Comparison of ENCODE assay signal across 8 cellular contexts in the genomic region with DNA sequence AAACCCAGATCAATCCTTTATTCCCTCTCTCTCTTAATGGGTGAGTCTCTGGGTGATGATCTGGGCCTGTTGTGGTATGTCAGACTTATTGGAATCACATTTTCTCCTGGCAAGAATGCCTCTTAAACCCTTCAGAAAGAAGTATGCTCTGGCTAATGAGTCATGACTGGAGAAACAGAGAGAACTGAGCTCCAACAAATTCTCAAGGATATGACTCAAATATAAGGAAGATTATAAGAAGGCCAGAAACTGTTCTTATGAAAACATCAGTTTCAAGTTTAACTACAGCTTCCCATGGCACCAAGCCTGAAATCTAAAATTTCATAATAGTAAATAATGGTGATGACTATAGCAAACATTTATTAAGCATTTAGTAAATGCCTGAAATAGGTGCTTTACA.
DNase-seq lines count a peak whose midpoint lies in the region; ATAC-seq, FAIRE-seq and TF ChIP-seq lines count a peak whose summit lies in the region.

No MANE protein-coding gene starts in this region.

- TF ChIP-seq RAD21 in HepG2 (CRISPR knock-in tag; IDR thresholded peaks at IDR 0.05) = no peak

- CTCF ChIA-PET in HepG2 (lab: Yijun Ruan, JAX; ENCODE audit: low intra/inter-chr PET ratio, low total read pairs) = no interaction called here

- H3K79me2 ChIP-seq in HepG2 (ENCODE audit: insufficient read depth, low read length) = no peaks in the 10 kb centered on the region

- TF ChIP-seq CTCF in right lobe of liver (IDR thresholded peaks at IDR 0.05) (no peak), HepG2 (CRISPR knock-in tag; IDR thresholded peaks at IDR 0.05) (no peak)

- H3K9ac ChIP-seq in HepG2 (ENCODE audit: insufficient read depth, low read depth, low read length) = no peak overlapping the region

- H3K9me3 ChIP-seq in right lobe of liver (no peaks in the 10 kb centered on the region), HepG2 (ENCODE audit: low read length) (no peaks in the 10 kb centered on the region)

- intact Hi-C loops in right lobe of liver (cut with DNase I) (no loop called here), HepG2 (cut with micrococcal nuclease; ENCODE audit: unreplicated experiment) (no loop called here)

- DNase-seq in right lobe of liver = no peak
- DNase-seq in HepG2 (ENCODE audit: low spot score) = no peak
- DNase-seq in dermis blood vessel endothelial cell = peak; percentile 87
- DNase-seq in medulla oblongata (ENCODE audit: extremely low spot score) = peak; percentile 23
- no peak for DNase-seq in ecto neural progenitor cell (ENCODE audit: low spot score)
- DNase-seq in iPS-NIHi11 (ENCODE audit: low spot score) = no peak

- no peaks in the 10 kb centered on the region for H4K20me1 ChIP-seq in HepG2 (ENCODE audit: insufficient read depth, low read length)

- H3K36me3 ChIP-seq in right lobe of liver (no peaks in the 10 kb centered on the region), HepG2 (replicated peaks in 1 of 2; ENCODE audit: control insufficient read depth in 1 of 2, insufficient read depth in 2 of 2, low read length in 2 of 2) (no peaks in the 10 kb centered on the region)

- H3K27ac ChIP-seq in right lobe of liver = peak overlapping the region in 1 of 3 donors; percentile 47
- no peak overlapping the region for H3K27ac ChIP-seq in HepG2 (ENCODE audit: extremely low read length, insufficient read depth, low read length)

- FAIRE-seq in HepG2 (lab: Jason Lieb, UNC) = no peak

- H3K4me3 ChIP-seq in right lobe of liver (no peak overlapping the region), HepG2 (replicated peaks in 1 of 3; ENCODE audit: insufficient read depth in 1 of 3, low read depth in 2 of 3, low read length in 3 of 3) (no peak overlapping the region)

- POLR2A ChIA-PET in HepG2 (lab: Yijun Ruan, JAX) = no interaction called here

- no peak overlapping the region for H3K4me2 ChIP-seq in HepG2 (ENCODE audit: low read depth, low read length)

- no peaks in the 10 kb centered on the region for H3K4me1 ChIP-seq in right lobe of liver
- no peaks in the 10 kb centered on the region for H3K4me1 ChIP-seq in HepG2 (ENCODE audit: insufficient read depth, low read length)

- ATAC-seq in right lobe of liver (peak in 3 of 4 donors; percentile 37 to 67 (median 51)), HepG2 (no peak), GM18858 (IDR thresholded peaks at IDR 0.05; ENCODE audit: unreplicated experiment) (no peak), GM21786 (IDR thresholded peaks at IDR 0.05; ENCODE audit: unreplicated experiment) (no peak)

- in situ Hi-C loops in HepG2 (cut with HindIII; ENCODE audit: extremely low pct_ligation_motif_present, low pct_unique_long_range_greater_than_20kb) = no loop called here

- no peaks in the 10 kb centered on the region for H3K27me3 ChIP-seq in right lobe of liver
- no peaks in the 10 kb centered on the region for H3K27me3 ChIP-seq in HepG2 (ENCODE audit: control insufficient read depth in 1 of 2, insufficient read depth in 2 of 2, low read length in 2 of 2)

- TF ChIP-seq EP300 in HepG2 (IDR thresholded peaks at IDR 0.05; ENCODE audit: low read depth in 2 of 2, low read length in 2 of 2) (no peak), HepG2 (CRISPR knock-in tag; IDR thresholded peaks at IDR 0.05; ENCODE audit: borderline replicate concordance) (no peak)

- BruUV-seq in HepG2 (replicated peaks; lab: Mats Ljungman, UMichigan) = no TSS peak

- no peak overlapping the region for H2AFZ ChIP-seq in HepG2 (ENCODE audit: low read length)

- no peak for TF ChIP-seq POLR2A in right lobe of liver (IDR thresholded peaks at IDR 0.05)
- no peak for TF ChIP-seq POLR2A in HepG2 (IDR thresholded peaks at IDR 0.05; ENCODE audit: insufficient read depth in 1 of 2, low read depth in 2 of 2, low read length in 2 of 2)

TF ChIP-seq in HepG2, 621 proteins besides CTCF, POLR2A, EP300 and RAD21 (continues in another document):
- TF ChIP-seq RFX1 (IDR thresholded peaks at IDR 0.05) = no peak
- no peak for TF ChIP-seq HOXA9 (CRISPR knock-in tag; IDR thresholded peaks at IDR 0.05; ENCODE audit: borderline replicate concordance)
- no peak for TF ChIP-seq SIN3A (IDR thresholded peaks at IDR 0.05; ENCODE audit: borderline replicate concordance, low read depth, low read length)
- TF ChIP-seq SCMH1 (CRISPR knock-in tag; IDR thresholded peaks at IDR 0.05; ENCODE audit: borderline replicate concordance) = no peak
- TF ChIP-seq, protein P1, sequence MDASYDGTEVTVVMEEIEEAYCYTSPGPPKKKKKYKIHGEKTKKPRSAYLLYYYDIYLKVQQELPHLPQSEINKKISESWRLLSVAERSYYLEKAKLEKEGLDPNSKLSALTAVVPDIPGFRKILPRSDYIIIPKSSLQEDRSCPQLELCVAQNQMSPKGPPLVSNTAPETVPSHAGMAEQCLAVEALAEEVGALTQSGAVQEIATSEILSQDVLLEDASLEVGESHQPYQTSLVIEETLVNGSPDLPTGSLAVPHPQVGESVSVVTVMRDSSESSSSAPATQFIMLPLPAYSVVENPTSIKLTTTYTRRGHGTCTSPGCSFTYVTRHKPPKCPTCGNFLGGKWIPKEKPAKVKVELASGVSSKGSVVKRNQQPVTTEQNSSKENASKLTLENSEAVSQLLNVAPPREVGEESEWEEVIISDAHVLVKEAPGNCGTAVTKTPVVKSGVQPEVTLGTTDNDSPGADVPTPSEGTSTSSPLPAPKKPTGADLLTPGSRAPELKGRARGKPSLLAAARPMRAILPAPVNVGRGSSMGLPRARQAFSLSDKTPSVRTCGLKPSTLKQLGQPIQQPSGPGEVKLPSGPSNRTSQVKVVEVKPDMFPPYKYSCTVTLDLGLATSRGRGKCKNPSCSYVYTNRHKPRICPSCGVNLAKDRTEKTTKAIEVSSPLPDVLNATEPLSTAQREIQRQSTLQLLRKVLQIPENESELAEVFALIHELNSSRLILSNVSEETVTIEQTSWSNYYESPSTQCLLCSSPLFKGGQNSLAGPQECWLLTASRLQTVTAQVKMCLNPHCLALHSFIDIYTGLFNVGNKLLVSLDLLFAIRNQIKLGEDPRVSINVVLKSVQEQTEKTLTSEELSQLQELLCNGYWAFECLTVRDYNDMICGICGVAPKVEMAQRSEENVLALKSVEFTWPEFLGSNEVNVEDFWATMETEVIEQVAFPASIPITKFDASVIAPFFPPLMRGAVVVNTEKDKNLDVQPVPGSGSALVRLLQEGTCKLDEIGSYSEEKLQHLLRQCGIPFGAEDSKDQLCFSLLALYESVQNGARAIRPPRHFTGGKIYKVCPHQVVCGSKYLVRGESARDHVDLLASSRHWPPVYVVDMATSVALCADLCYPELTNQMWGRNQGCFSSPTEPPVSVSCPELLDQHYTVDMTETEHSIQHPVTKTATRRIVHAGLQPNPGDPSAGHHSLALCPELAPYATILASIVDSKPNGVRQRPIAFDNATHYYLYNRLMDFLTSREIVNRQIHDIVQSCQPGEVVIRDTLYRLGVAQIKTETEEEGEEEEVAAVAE (CRISPR knock-in tag; IDR thresholded peaks at IDR 0.05; ENCODE audit: borderline replicate concordance) = no peak
- TF ChIP-seq ZNF12 (CRISPR knock-in tag; IDR thresholded peaks at IDR 0.05) = no peak
- TF ChIP-seq MED8 (CRISPR knock-in tag; IDR thresholded peaks at IDR 0.05; ENCODE audit: insufficient replicate concordance) = no peak
- TF ChIP-seq PCBP2 (optimal IDR thresholded peaks at IDR 0.05; ENCODE audit: low read depth, low read length, poor library complexity, severe bottlenecking) = no peak
- TF ChIP-seq ZNF234 (CRISPR knock-in tag; conservative IDR thresholded peaks at IDR 0.05) = no peak
- no peak for TF ChIP-seq HMGA1 (CRISPR knock-in tag; conservative IDR thresholded peaks at IDR 0.05)
- no peak for TF ChIP-seq FOXC1 (CRISPR knock-in tag; IDR thresholded peaks at IDR 0.05; ENCODE audit: borderline replicate concordance)
- TF ChIP-seq, protein P2, sequence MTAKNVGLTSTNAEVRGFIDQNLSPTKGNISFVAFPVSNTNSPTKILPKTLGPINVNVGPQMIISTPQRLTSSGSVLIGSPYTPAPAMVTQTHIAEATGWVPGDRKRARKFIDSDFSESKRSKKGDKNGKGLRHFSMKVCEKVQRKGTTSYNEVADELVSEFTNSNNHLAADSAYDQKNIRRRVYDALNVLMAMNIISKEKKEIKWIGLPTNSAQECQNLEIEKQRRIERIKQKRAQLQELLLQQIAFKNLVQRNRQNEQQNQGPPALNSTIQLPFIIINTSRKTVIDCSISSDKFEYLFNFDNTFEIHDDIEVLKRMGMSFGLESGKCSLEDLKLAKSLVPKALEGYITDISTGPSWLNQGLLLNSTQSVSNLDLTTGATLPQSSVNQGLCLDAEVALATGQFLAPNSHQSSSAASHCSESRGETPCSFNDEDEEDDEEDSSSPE (CRISPR knock-in tag; IDR thresholded peaks at IDR 0.05) = no peak
- TF ChIP-seq TSC22D2 (CRISPR knock-in tag; IDR thresholded peaks at IDR 0.05; ENCODE audit: borderline replicate concordance) = no peak
- TF ChIP-seq, protein P3, sequence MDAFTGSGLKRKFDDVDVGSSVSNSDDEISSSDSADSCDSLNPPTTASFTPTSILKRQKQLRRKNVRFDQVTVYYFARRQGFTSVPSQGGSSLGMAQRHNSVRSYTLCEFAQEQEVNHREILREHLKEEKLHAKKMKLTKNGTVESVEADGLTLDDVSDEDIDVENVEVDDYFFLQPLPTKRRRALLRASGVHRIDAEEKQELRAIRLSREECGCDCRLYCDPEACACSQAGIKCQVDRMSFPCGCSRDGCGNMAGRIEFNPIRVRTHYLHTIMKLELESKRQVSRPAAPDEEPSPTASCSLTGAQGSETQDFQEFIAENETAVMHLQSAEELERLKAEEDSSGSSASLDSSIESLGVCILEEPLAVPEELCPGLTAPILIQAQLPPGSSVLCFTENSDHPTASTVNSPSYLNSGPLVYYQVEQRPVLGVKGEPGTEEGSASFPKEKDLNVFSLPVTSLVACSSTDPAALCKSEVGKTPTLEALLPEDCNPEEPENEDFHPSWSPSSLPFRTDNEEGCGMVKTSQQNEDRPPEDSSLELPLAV (CRISPR knock-in tag; conservative IDR thresholded peaks at IDR 0.05; ENCODE audit: low read depth) = no peak
- no peak for TF ChIP-seq GFI1 (CRISPR knock-in tag; IDR thresholded peaks at IDR 0.05; ENCODE audit: borderline replicate concordance)
- no peak for TF ChIP-seq HMGXB4 (CRISPR knock-in tag; IDR thresholded peaks at IDR 0.05; ENCODE audit: borderline replicate concordance in 1 of 2, low read depth in 1 of 2)

Comparison
In these comparisons a context has a peak if more than half of its experiments do, and no peak if none do; other contexts are left out.
1. ATAC-seq: peak in right lobe of liver (3 of 4); none in HepG2 (single experiment), GM18858 (single experiment) and GM21786 (single experiment).
2. DNase-seq: peak in dermis blood vessel endothelial cell (single experiment) and medulla oblongata (single experiment); none in right lobe of liver (0 of 3), HepG2 (single experiment), ecto neural progenitor cell (single experiment) and iPS-NIHi11 (single experiment).